ENCODE assay signal across 26 cellular contexts in the genomic region with DNA sequence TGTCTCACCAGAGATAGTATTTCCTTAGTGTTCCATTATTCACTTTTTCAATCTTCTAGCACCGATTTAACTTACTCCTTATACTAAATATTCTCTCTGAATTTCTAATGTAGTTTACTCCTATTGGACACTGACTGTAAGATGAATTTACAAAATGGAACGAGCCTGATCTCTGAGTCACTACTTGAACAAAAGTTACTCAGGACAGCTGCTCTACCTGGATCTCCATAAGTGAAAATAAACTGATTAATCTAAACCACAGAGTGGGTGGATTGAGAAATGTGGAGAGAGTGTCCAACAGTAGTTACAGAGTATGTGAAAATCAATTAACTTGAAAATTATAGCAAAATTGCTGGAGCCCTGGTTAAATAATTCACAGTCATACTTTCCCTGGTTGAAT.
A peak's percentile ranks its signal among the peaks of the same experiment; 100 is the strongest.
DNase-seq lines count a peak whose midpoint lies in the region; FAIRE-seq and TF ChIP-seq lines count a peak whose summit lies in the region.
"Had no signal": no experiment of that assay in that cellular context is flagged by ENCODE, and none has a peak within 500 bp of the region (broad histone marks: within the 10 kb centered on the region; RNA-seq: fewer than 3 reads in every experiment).

No MANE protein-coding gene starts in this region.

- H3K4me1 ChIP-seq in breast epithelium: no peaks in the 10 kb centered on the region
- H3K4me1 ChIP-seq: A549; BE2C; BLaER1 treated with 17β-estradiol and CSF1 and Interleukin-3, amounts not matched to agents 10 nM and 100 nM had no signal

- no peak for FAIRE-seq in GM12892 (lab: Jason Lieb, UNC)
- FAIRE-seq: A549, D721Med, GM12878, GM18507, H54 had no signal

- intact Hi-C loops in MCF 10A (cut with micrococcal nuclease): no loop called here
- intact Hi-C loops in breast epithelium (cut with DNase I; ENCODE audit: low total_unique reads): no loop called here
- intact Hi-C loops in activated T-helper 2 cell treated with anti-CD3 and anti-CD28 coated beads, Interferon-gamma antibody, Interleukin-2, Interleukin-4, amounts not matched to agents 10 μg/mL and 5 μg/mL and 100 μg/mL, durations not matched to agents 14 hours and 24 hours and 36 hours (cut with micrococcal nuclease): no loop called here

- H3K4me3 Mint-ChIP-seq in MCF 10A (ENCODE audit: unreplicated experiment): no peak overlapping the region
- no peak overlapping the region for H3K4me3 Mint-ChIP-seq in activated T-helper 2 cell treated with anti-CD3 and anti-CD28 coated beads, Interferon-gamma antibody, Interleukin-2, Interleukin-4, amounts not matched to agents 10 μg/mL and 5 μg/mL and 100 μg/mL, durations not matched to agents 14 hours and 24 hours and 36 hours (ENCODE audit: low read depth)
- H3K4me3 Mint-ChIP-seq: CD14-positive monocyte; CD4-positive, alpha-beta T cell; CD8-positive, alpha-beta memory T cell; HFFc6 had no signal

- peaks cover 5% of the 10 kb centered on the region for H3K36me3 Mint-ChIP-seq in MCF 10A (ENCODE audit: insufficient read depth, unreplicated experiment)
- no peaks in the 10 kb centered on the region for H3K36me3 Mint-ChIP-seq in activated T-helper 2 cell treated with anti-CD3 and anti-CD28 coated beads, Interferon-gamma antibody, Interleukin-2, Interleukin-4, amounts not matched to agents 10 μg/mL and 5 μg/mL and 100 μg/mL, durations not matched to agents 14 hours and 24 hours and 36 hours (ENCODE audit: low read depth)
- H3K36me3 Mint-ChIP-seq: CD14-positive monocyte; CD8-positive, alpha-beta memory T cell had no signal

- POLR2A ChIA-PET in MCF 10A (lab: Yijun Ruan, JAX): no interaction called here

- TF ChIP-seq POLR2A in breast epithelium (IDR thresholded peaks at IDR 0.05) (no peak), GM12892 (IDR thresholded peaks at IDR 0.05; ENCODE audit: low read depth, low read length) (no peak)

- no peaks in the 10 kb centered on the region for H3K4me1 Mint-ChIP-seq in MCF 10A (ENCODE audit: insufficient read depth, unreplicated experiment)
- H3K4me1 Mint-ChIP-seq in activated T-helper 2 cell treated with anti-CD3 and anti-CD28 coated beads, Interferon-gamma antibody, Interleukin-2, Interleukin-4, amounts not matched to agents 10 μg/mL and 5 μg/mL and 100 μg/mL, durations not matched to agents 14 hours and 24 hours and 36 hours (ENCODE audit: low read depth): no peaks in the 10 kb centered on the region
- H3K4me1 Mint-ChIP-seq: CD14-positive monocyte; CD8-positive, alpha-beta memory T cell had no signal

- H3K27me3 Mint-ChIP-seq in MCF 10A (ENCODE audit: insufficient read depth, unreplicated experiment): no peaks in the 10 kb centered on the region
- no peaks in the 10 kb centered on the region for H3K27me3 Mint-ChIP-seq in activated T-helper 2 cell treated with anti-CD3 and anti-CD28 coated beads, Interferon-gamma antibody, Interleukin-2, Interleukin-4, amounts not matched to agents 10 μg/mL and 5 μg/mL and 100 μg/mL, durations not matched to agents 14 hours and 24 hours and 36 hours (ENCODE audit: low read depth)
- H3K27me3 Mint-ChIP-seq: CD4-positive, alpha-beta T cell had no signal

- H3K27ac ChIP-seq in breast epithelium: no peak overlapping the region
- peak overlapping the region; percentile 15; the same call in 1 of the 2 replicates for H3K27ac ChIP-seq in VCaP
- H3K27ac ChIP-seq: A549; BLaER1 treated with 17β-estradiol and CSF1 and Interleukin-3, amounts not matched to agents 10 nM and 100 nM had no signal

- DNase-seq in MCF 10A (ENCODE audit: unreplicated experiment): peak; percentile 14
- no peak for DNase-seq in breast epithelium (ENCODE audit: low spot score in 2 of 2)
- DNase-seq in epithelial cell of esophagus (ENCODE audit: low read depth): peak; percentile 36
- DNase-seq in GM12892 (ENCODE audit: insufficient read length): no peak
- DNase-seq in activated T-helper 2 cell treated with anti-CD3 and anti-CD28 coated beads, Interferon-gamma antibody, Interleukin-2, Interleukin-4, amounts not matched to agents 10 μg/mL and 5 μg/mL and 100 μg/mL, durations not matched to agents 14 hours and 24 hours and 36 hours (ENCODE audit: low spot score): no peak
- DNase-seq in T-helper 2 cell: no peak
- DNase-seq: 8988T; ACHN; AML-193; BE2C; CD4-positive, alpha-beta T cell; CD8-positive, alpha-beta memory T cell; DMS 273 treated with DMSO at 0.1 percent for 48 hours; EL; GDM1; GOT3; HFFc6 had no signal

- no peaks in the 10 kb centered on the region for H3K27me3 ChIP-seq in breast epithelium
- H3K27me3 ChIP-seq: BE2C; BLaER1 treated with 17β-estradiol and CSF1 and Interleukin-3, amounts not matched to agents 10 nM and 100 nM had no signal

- no peak overlapping the region for H3K27ac Mint-ChIP-seq in MCF 10A (ENCODE audit: low read depth, unreplicated experiment)
- no peak overlapping the region for H3K27ac Mint-ChIP-seq in activated T-helper 2 cell treated with anti-CD3 and anti-CD28 coated beads, Interferon-gamma antibody, Interleukin-2, Interleukin-4, amounts not matched to agents 10 μg/mL and 5 μg/mL and 100 μg/mL, durations not matched to agents 14 hours and 24 hours and 36 hours
- H3K27ac Mint-ChIP-seq: CD14-positive monocyte; CD4-positive, alpha-beta T cell; CD8-positive, alpha-beta memory T cell; HFFc6 had no signal

- H3K9me3 ChIP-seq in breast epithelium: no peaks in the 10 kb centered on the region
- H3K9me3 ChIP-seq: A549; BE2C; BLaER1 treated with 17β-estradiol and CSF1 and Interleukin-3, amounts not matched to agents 10 nM and 100 nM; HAP-1 had no signal

- CTCF ChIA-PET in MCF 10A (lab: Yijun Ruan, JAX): no interaction called here

- H3K4me3 ChIP-seq in breast epithelium: no peak overlapping the region
- no peak overlapping the region for H3K4me3 ChIP-seq in epithelial cell of esophagus (ENCODE audit: low read length)
- H3K4me3 ChIP-seq: A549; BLaER1 treated with 17β-estradiol and CSF1 and Interleukin-3, amounts not matched to agents 10 nM and 100 nM; GM12878; HAP-1 had no signal

- H3K36me3 ChIP-seq in breast epithelium: no peaks in the 10 kb centered on the region
- H3K36me3 ChIP-seq: BE2C; BLaER1 treated with 17β-estradiol and CSF1 and Interleukin-3, amounts not matched to agents 10 nM and 100 nM; HAP-1 had no signal

- BruUV-seq in MCF 10A (replicated peaks; lab: Mats Ljungman, UMichigan): no TSS peak

- TF ChIP-seq CTCF in MCF 10A (IDR thresholded peaks at IDR 0.05; ENCODE audit: unreplicated experiment): no peak
- TF ChIP-seq CTCF in breast epithelium (IDR thresholded peaks at IDR 0.05): no peak
- no peak for TF ChIP-seq CTCF in VCaP (conservative IDR thresholded peaks at IDR 0.05)
- no peak for TF ChIP-seq CTCF in epithelial cell of esophagus (IDR thresholded peaks at IDR 0.05; ENCODE audit: insufficient read depth, low read depth, low read length, missing control alignments)

- H3K9me3 Mint-ChIP-seq in MCF 10A (ENCODE audit: unreplicated experiment): no peaks in the 10 kb centered on the region
- no peaks in the 10 kb centered on the region for H3K9me3 Mint-ChIP-seq in activated T-helper 2 cell treated with anti-CD3 and anti-CD28 coated beads, Interferon-gamma antibody, Interleukin-2, Interleukin-4, amounts not matched to agents 10 μg/mL and 5 μg/mL and 100 μg/mL, durations not matched to agents 14 hours and 24 hours and 36 hours
- H3K9me3 Mint-ChIP-seq: CD4-positive, alpha-beta T cell had no signal

Comparison
In these comparisons a context has a peak if more than half of its experiments do, and no peak if none do; other contexts are left out.
1. DNase-seq: peak in MCF 10A (single experiment) and epithelial cell of esophagus (single experiment); none in breast epithelium (0 of 2), GM12892 (single experiment), activated T-helper 2 cell treated with anti-CD3 and anti-CD28 coated beads, Interferon-gamma antibody, Interleukin-2, Interleukin-4, amounts not matched to agents 10 μg/mL and 5 μg/mL and 100 μg/mL, durations not matched to agents 14 hours and 24 hours and 36 hours (single experiment) and T-helper 2 cell (0 of 5).